ENCODE assay signal across 1 cellular context in the genomic region with DNA sequence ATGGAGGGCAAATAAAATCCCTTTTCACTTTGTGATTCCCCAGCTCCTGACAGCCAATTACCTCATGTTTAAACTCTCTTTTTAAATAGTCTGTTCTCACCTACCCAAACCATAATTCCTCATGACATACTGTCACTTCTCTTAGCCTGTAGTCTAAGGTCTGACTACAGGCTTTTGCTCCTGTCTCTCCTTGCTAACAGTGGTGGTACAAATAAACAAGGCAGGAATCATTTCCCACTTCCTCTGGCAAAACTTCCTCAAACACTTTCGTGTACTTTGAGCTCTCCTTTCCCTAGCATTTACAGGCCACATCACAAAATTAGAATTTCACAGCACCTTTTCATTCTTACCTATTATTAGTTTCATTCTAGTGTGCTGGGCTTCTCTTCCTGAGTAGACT.
TF ChIP-seq lines count a peak whose summit lies in the region.

No MANE protein-coding gene starts in this region.

TF ChIP-seq in HepG2, 621 proteins besides CTCF, POLR2A, EP300 and RAD21:
- TF ChIP-seq ZBTB3 (CRISPR knock-in tag; IDR thresholded peaks at IDR 0.05; ENCODE audit: borderline replicate concordance, low read depth), result no peak
